Comparison of ENCODE assay signal across 1 cellular context in the genomic region with DNA sequence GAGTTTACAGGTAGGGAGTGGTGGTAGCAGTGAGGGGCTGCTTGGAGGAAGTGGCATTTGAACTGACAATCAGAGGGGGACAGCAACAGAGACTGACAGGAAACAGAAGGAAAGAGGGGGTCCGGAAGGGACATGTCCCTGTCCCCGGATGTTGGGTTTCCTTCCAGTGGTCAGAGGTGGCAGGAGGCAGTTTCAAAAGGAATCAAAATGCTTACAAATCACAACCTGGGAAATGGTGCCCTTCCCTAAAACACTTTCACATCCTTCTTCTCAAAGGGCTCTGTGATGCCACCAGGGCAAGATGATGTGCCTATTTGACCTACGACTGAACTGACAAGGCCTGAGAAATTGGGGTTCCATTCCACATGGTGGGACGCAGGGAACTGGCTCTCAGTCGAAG.
A peak's percentile ranks its signal among the peaks of the same experiment; 100 is the strongest.
TF ChIP-seq lines count a peak whose summit lies in the region.

No MANE protein-coding gene starts in this region.

TF ChIP-seq in GM12878, 131 proteins besides CTCF, POLR2A, EP300 and RAD21 (continued from another document):
- TF ChIP-seq, protein P1, sequence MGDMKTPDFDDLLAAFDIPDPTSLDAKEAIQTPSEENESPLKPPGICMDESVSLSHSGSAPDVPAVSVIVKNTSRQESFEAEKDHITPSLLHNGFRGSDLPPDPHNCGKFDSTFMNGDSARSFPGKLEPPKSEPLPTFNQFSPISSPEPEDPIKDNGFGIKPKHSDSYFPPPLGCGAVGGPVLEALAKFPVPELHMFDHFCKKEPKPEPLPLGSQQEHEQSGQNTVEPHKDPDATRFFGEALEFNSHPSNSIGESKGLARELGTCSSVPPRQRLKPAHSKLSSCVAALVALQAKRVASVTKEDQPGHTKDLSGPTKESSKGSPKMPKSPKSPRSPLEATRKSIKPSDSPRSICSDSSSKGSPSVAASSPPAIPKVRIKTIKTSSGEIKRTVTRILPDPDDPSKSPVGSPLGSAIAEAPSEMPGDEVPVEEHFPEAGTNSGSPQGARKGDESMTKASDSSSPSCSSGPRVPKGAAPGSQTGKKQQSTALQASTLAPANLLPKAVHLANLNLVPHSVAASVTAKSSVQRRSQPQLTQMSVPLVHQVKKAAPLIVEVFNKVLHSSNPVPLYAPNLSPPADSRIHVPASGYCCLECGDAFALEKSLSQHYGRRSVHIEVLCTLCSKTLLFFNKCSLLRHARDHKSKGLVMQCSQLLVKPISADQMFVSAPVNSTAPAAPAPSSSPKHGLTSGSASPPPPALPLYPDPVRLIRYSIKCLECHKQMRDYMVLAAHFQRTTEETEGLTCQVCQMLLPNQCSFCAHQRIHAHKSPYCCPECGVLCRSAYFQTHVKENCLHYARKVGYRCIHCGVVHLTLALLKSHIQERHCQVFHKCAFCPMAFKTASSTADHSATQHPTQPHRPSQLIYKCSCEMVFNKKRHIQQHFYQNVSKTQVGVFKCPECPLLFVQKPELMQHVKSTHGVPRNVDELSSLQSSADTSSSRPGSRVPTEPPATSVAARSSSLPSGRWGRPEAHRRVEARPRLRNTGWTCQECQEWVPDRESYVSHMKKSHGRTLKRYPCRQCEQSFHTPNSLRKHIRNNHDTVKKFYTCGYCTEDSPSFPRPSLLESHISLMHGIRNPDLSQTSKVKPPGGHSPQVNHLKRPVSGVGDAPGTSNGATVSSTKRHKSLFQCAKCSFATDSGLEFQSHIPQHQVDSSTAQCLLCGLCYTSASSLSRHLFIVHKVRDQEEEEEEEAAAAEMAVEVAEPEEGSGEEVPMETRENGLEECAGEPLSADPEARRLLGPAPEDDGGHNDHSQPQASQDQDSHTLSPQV (IDR thresholded peaks at IDR 0.05): 0 out of 2 replicates have a peak, but pooled peaks have one; percentile 21
- TF ChIP-seq CREM (IDR thresholded peaks at IDR 0.05; ENCODE audit: low read depth): no peak
- no peak for TF ChIP-seq SIX5 (IDR thresholded peaks at IDR 0.05; ENCODE audit: low read depth, low read length, severe bottlenecking)
- TF ChIP-seq IKZF1 (conservative IDR thresholded peaks at IDR 0.05): peak; percentile 89
- no peak for TF ChIP-seq NR2C2 (IDR thresholded peaks at IDR 0.05; ENCODE audit: borderline replicate concordance, control insufficient read depth, insufficient read length, low read depth)
- TF ChIP-seq, protein P2, sequence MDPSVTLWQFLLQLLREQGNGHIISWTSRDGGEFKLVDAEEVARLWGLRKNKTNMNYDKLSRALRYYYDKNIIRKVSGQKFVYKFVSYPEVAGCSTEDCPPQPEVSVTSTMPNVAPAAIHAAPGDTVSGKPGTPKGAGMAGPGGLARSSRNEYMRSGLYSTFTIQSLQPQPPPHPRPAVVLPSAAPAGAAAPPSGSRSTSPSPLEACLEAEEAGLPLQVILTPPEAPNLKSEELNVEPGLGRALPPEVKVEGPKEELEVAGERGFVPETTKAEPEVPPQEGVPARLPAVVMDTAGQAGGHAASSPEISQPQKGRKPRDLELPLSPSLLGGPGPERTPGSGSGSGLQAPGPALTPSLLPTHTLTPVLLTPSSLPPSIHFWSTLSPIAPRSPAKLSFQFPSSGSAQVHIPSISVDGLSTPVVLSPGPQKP (IDR thresholded peaks at IDR 0.05; ENCODE audit: low read depth, low read length): no peak
- TF ChIP-seq CHD1 (IDR thresholded peaks at IDR 0.05; ENCODE audit: low read depth, low read length): no peak
- TF ChIP-seq CBX5 (IDR thresholded peaks at IDR 0.05; ENCODE audit: low read depth): no peak
- no peak for TF ChIP-seq RFX5 (IDR thresholded peaks at IDR 0.05; ENCODE audit: low read depth, low read length)
- TF ChIP-seq BMI1 (IDR thresholded peaks at IDR 0.05; ENCODE audit: borderline replicate concordance): no peak
- peak in 1 of 2 experiments; percentile 24; a peak in 1 of 4 replicates for TF ChIP-seq BHLHE40 (IDR thresholded peaks at IDR 0.05; ENCODE audit: borderline replicate concordance in 1 of 2, low read depth in 2 of 2, low read length in 1 of 2)
- no peak for TF ChIP-seq NRF1 (conservative IDR thresholded peaks at IDR 0.05; ENCODE audit: low read depth, low read length)
